Comparison of ENCODE assay signal across 18 cellular contexts in genomic region chr11:119791047-119791446, GRCh38.
DNase-seq lines count a peak whose midpoint lies in the region; ATAC-seq and TF ChIP-seq lines count a peak whose summit lies in the region.
"Had no signal": no experiment of that assay in that cellular context is flagged by ENCODE, and none has a peak within 500 bp of the region (broad histone marks: within the 10 kb centered on the region; RNA-seq: fewer than 3 reads in every experiment).

No MANE protein-coding gene starts in this region.

- WGBS in lower leg skin, 2 donors = 60 to 63% methylated on average over 6 of the region's 6 CpGs

- BruUV-seq in HCT116 (replicated peaks; lab: Mats Ljungman, UMichigan) = no TSS peak

- no peaks in the 10 kb centered on the region for H3K36me3 Mint-ChIP-seq in neural progenitor cell
- H3K36me3 Mint-ChIP-seq: naive B cell had no signal

- H3K27ac ChIP-seq in HCT116 (ENCODE audit: low read depth, low read length) (no peak overlapping the region), neural progenitor cell (peak overlapping the region; percentile 23)
- H3K27ac ChIP-seq: adrenal gland, gastrocnemius medialis, left lung had no signal

- TF ChIP-seq RAD21 in HCT116 (IDR thresholded peaks at IDR 0.05; ENCODE audit: low read depth) = no peak

- H3K4me2 ChIP-seq in HCT116 (ENCODE audit: low read length) (no peak overlapping the region), neural progenitor cell (peak overlapping the region; percentile 28)

- no peaks in the 10 kb centered on the region for H3K9me3 Mint-ChIP-seq in neural progenitor cell
- H3K9me3 Mint-ChIP-seq: naive B cell had no signal

- 0 out of 2 replicates have a peak, but pooled peaks have one; percentile 17 for ATAC-seq in HCT116
- ATAC-seq: activated CD4-positive, alpha-beta T cell treated with anti-CD3 and anti-CD28 coated beads for 36 hours; gastrocnemius medialis had no signal

- no peak overlapping the region for H2AFZ ChIP-seq in HCT116 (ENCODE audit: low read depth, low read length, poor library complexity, severe bottlenecking)
- H2AFZ ChIP-seq in neural progenitor cell (replicated peaks) = no peak overlapping the region

- H4K20me1 ChIP-seq in HCT116 (ENCODE audit: insufficient read depth) = no peaks in the 10 kb centered on the region
- H4K20me1 ChIP-seq in neural progenitor cell (ENCODE audit: low read depth) = no peaks in the 10 kb centered on the region

- H3K4me3 ChIP-seq in HCT116 (replicated peaks in 1 of 2; ENCODE audit: low read depth in 1 of 2, low read length in 2 of 2) = no peak overlapping the region
- H3K4me3 ChIP-seq in NT2/D1 (ENCODE audit: insufficient read length, low read depth) = no peak overlapping the region
- H3K4me3 ChIP-seq in neural progenitor cell = no peak overlapping the region
- no peak overlapping the region for H3K4me3 ChIP-seq in lower leg skin (ENCODE audit: low read depth, poor library complexity, severe bottlenecking)
- H3K4me3 ChIP-seq: adrenal gland, gastrocnemius medialis, left lung, tibial nerve had no signal

- intact Hi-C loops in HCT116 (cut with micrococcal nuclease) (no loop called here), lower leg skin (cut with DNase I; ENCODE audit: low total_unique reads) (no loop called here)

- no peak for TF ChIP-seq CTCF in HCT116 (IDR thresholded peaks at IDR 0.05 in 2 of 3, conservative IDR thresholded peaks at IDR 0.05 in 1 of 3; ENCODE audit: borderline replicate concordance in 1 of 3, insufficient read depth in 1 of 3, low read depth in 2 of 3, low read length in 2 of 3)
- TF ChIP-seq CTCF in neural progenitor cell (IDR thresholded peaks at IDR 0.05) = no peak
- TF ChIP-seq CTCF in lower leg skin (IDR thresholded peaks at IDR 0.05) = no peak

- no peaks in the 10 kb centered on the region for H3K9me3 ChIP-seq in HCT116 (ENCODE audit: control insufficient read depth in 1 of 2, insufficient read depth in 1 of 2, low read depth in 1 of 2, low read length in 2 of 2)
- H3K9me3 ChIP-seq in NT2/D1 (ENCODE audit: insufficient read depth, low read length) = no peaks in the 10 kb centered on the region
- no peaks in the 10 kb centered on the region for H3K9me3 ChIP-seq in neural progenitor cell (ENCODE audit: low read depth)
- H3K9me3 ChIP-seq: adrenal gland, gastrocnemius medialis, left lung, tibial nerve had no signal

- POLR2A ChIA-PET in HCT116 (lab: Charles Lee) = no interaction called here

- peaks cover 25% of the 10 kb centered on the region for H3K27me3 Mint-ChIP-seq in neural progenitor cell (ENCODE audit: insufficient read depth, low read depth)

- H3K4me1 Mint-ChIP-seq in neural progenitor cell = peaks cover 55% of the 10 kb centered on the region
- H3K4me1 Mint-ChIP-seq: activated CD4-positive, alpha-beta T cell treated with anti-CD3 and anti-CD28 coated beads for 36 hours; naive B cell had no signal

- H3K4me1 ChIP-seq in HCT116 (ENCODE audit: control insufficient read depth in 1 of 2, insufficient read depth in 2 of 2, low read length in 2 of 2) (0 out of 4 replicates have a peak, but pooled peaks cover 0 to 5% of the 10 kb centered on the region in 2 experiments), NT2/D1 (ENCODE audit: insufficient read depth, insufficient read length) (peaks cover 35% of the 10 kb centered on the region), neural progenitor cell (peaks cover 57% of the 10 kb centered on the region)
- H3K4me1 ChIP-seq: adrenal gland, gastrocnemius medialis, left lung had no signal

- no peaks in the 10 kb centered on the region for H3K79me2 ChIP-seq in HCT116 (ENCODE audit: insufficient read depth, low read length)
- no peaks in the 10 kb centered on the region for H3K79me2 ChIP-seq in neural progenitor cell (ENCODE audit: low read depth)

- H3K36me3 ChIP-seq in HCT116 (ENCODE audit: control insufficient read depth in 1 of 2, insufficient read depth in 2 of 2, low read length in 2 of 2) (no peaks in the 10 kb centered on the region), NT2/D1 (ENCODE audit: insufficient read depth, insufficient read length, low read length) (no peaks in the 10 kb centered on the region), neural progenitor cell (no peaks in the 10 kb centered on the region)
- H3K36me3 ChIP-seq: adrenal gland, gastrocnemius medialis, left lung, tibial nerve had no signal

- CTCF ChIA-PET in HCT116 (lab: Charles Lee) = no interaction called here

- DNase-seq in HCT116 (ENCODE audit: low read depth, low spot score) = no peak
- DNase-seq in NT2/D1 (ENCODE audit: low read depth, low spot score) = no peak
- DNase-seq in ecto neural progenitor cell (ENCODE audit: low spot score) = peak; percentile 66
- peak; percentile 72 for DNase-seq in neural progenitor cell (ENCODE audit: low spot score)
- DNase-seq in HuH-7.5 (ENCODE audit: low spot score) = no peak
- no peak for DNase-seq in SHP77 treated with DMSO at 0.1 percent for 48 hours (lab: John Stamatoyannopoulos, UW)
- DNase-seq in lower leg skin (ENCODE audit: low spot score in 2 of 2) = no peak
- DNase-seq: activated CD4-positive, alpha-beta T cell treated with anti-CD3 and anti-CD28 coated beads for 36 hours; activated gamma-delta T cell; activated T-cell treated with anti-CD3 and anti-CD28 coated beads for 4 hours; adrenal gland; cortex of kidney; gastrocnemius medialis; naive B cell; NCI-H1092; NCI-H187 treated with DMSO at 0.1 percent for 48 hours had no signal

- H3K27me3 ChIP-seq in HCT116 (ENCODE audit: insufficient read depth, low read length) (no peaks in the 10 kb centered on the region), NT2/D1 (ENCODE audit: insufficient read depth, insufficient read length) (peaks cover 42% of the 10 kb centered on the region), neural progenitor cell (peaks cover 23% of the 10 kb centered on the region)
- H3K27me3 ChIP-seq: adrenal gland, gastrocnemius medialis, tibial nerve had no signal

- peaks cover 41% of the 10 kb centered on the region for H3F3A ChIP-seq in neural progenitor cell (ENCODE audit: low read depth)

- peak overlapping the region; percentile 90 for H3K27ac Mint-ChIP-seq in neural progenitor cell
- H3K27ac Mint-ChIP-seq: activated CD4-positive, alpha-beta T cell treated with anti-CD3 and anti-CD28 coated beads for 36 hours; naive B cell had no signal

- no peak overlapping the region for H3K9ac ChIP-seq in HCT116 (ENCODE audit: low read length)
- H3K9ac ChIP-seq in NT2/D1 (ENCODE audit: insufficient read length, low read depth) = peak overlapping the region; percentile 42
- no peak overlapping the region for H3K9ac ChIP-seq in neural progenitor cell

- H3K9me2 ChIP-seq in HCT116 (ENCODE audit: insufficient read depth) = no peaks in the 10 kb centered on the region

- RAD21 ChIA-PET in HCT116 (lab: Charles Lee; ENCODE audit: low non-redundant PET in 1 of 2, low total read pairs in 2 of 2, uncharacterized antibody in 2 of 2, unreplicated experiment in 2 of 2) = no interaction called here

- H3K4me3 Mint-ChIP-seq in neural progenitor cell = no peak overlapping the region
- H3K4me3 Mint-ChIP-seq: activated CD4-positive, alpha-beta T cell treated with anti-CD3 and anti-CD28 coated beads for 36 hours; naive B cell had no signal

- TF ChIP-seq POLR2A in HCT116 (IDR thresholded peaks at IDR 0.05; ENCODE audit: borderline replicate concordance, extremely low read depth, insufficient read depth, insufficient read length) (no peak), lower leg skin (IDR thresholded peaks at IDR 0.05) (no peak)

TF ChIP-seq in HCT116, 20 proteins besides CTCF, POLR2A, EP300 and RAD21:
- TF ChIP-seq EZH2phosphoT487 (IDR thresholded peaks at IDR 0.05; ENCODE audit: borderline replicate concordance) (no peak), ZNF274 (IDR thresholded peaks at IDR 0.05; ENCODE audit: low read depth, low read length) (no peak), SIN3A (IDR thresholded peaks at IDR 0.05; ENCODE audit: low read depth) (no peak), CBX3 (IDR thresholded peaks at IDR 0.05; ENCODE audit: low read depth) (no peak), YY1 (IDR thresholded peaks at IDR 0.05; ENCODE audit: extremely low read depth, insufficient replicate concordance, low read depth, low read length) (no peak), ZBTB33 (IDR thresholded peaks at IDR 0.05; ENCODE audit: extremely low read depth, insufficient replicate concordance, low read length) (no peak), ZFX (IDR thresholded peaks at IDR 0.05) (no peak), MAX (IDR thresholded peaks at IDR 0.05) (no peak), JUND (IDR thresholded peaks at IDR 0.05) (no peak), ATF3 (IDR thresholded peaks at IDR 0.05) (no peak), ELF1 (IDR thresholded peaks at IDR 0.05; ENCODE audit: borderline replicate concordance, low read depth) (no peak), FOSL1 (IDR thresholded peaks at IDR 0.05; ENCODE audit: low read depth) (no peak), SP1 (IDR thresholded peaks at IDR 0.05; ENCODE audit: low read depth) (no peak)

Comparison
In these comparisons a context has a peak if more than half of its experiments do, and no peak if none do; other contexts are left out.
1. DNase-seq: peak in ecto neural progenitor cell (single experiment) and neural progenitor cell (single experiment); none in HCT116 (single experiment), NT2/D1 (single experiment), HuH-7.5 (single experiment), SHP77 treated with DMSO at 0.1 percent for 48 hours (single experiment) and lower leg skin (0 of 2).